ENCODE assay signal across 22 cellular contexts in genomic region chr7:43844662-43845061, GRCh38. TPM values are rescaled to one million over a fixed set of nuclear protein-coding genes. Genes with fewer than 3 reads are reported as not detected.
A peak's percentile ranks its signal among the peaks of the same experiment; 100 is the strongest.
DNase-seq lines count a peak whose midpoint lies in the region; ATAC-seq, FAIRE-seq and TF ChIP-seq lines count a peak whose summit lies in the region.
"Had no signal": no experiment of that assay in that cellular context is flagged by ENCODE, and none has a peak within 500 bp of the region (broad histone marks: within the 10 kb centered on the region; RNA-seq: fewer than 3 reads in every experiment).

No MANE protein-coding gene starts in this region.

- TF ChIP-seq EP300 in HepG2 (IDR thresholded peaks at IDR 0.05; ENCODE audit: low read depth in 2 of 2, low read length in 2 of 2): no peak
- TF ChIP-seq EP300 in HepG2 (CRISPR knock-in tag; IDR thresholded peaks at IDR 0.05; ENCODE audit: borderline replicate concordance): no peak

- H3K27ac Mint-ChIP-seq in activated CD8-positive, alpha-beta T cell treated with anti-CD3 and anti-CD28 coated beads for 36 hours: no peak overlapping the region
- H3K27ac Mint-ChIP-seq in activated CD8-positive, alpha-beta T cell treated with anti-CD3 and anti-CD28 coated beads, Interleukin-2, amount 10 ng/mL, durations not matched to agents 7 days and 5 days: no peak overlapping the region
- H3K27ac Mint-ChIP-seq in activated T-helper 17 cell treated with anti-CD3 and anti-CD28 coated beads, Interleukin-2, amount 50 U/mL, for 72 hours: no peak overlapping the region
- no peak overlapping the region for H3K27ac Mint-ChIP-seq in stimulated activated effector memory CD8-positive, alpha-beta T cell treated with anti-CD3 and anti-CD28 coated beads, Interleukin-12 subunit alpha, Interleukin-12 subunit beta, amount 100 ng/mL, for 72 hours
- H3K27ac Mint-ChIP-seq: CD4-positive, alpha-beta T cell had no signal

- POLR2A ChIA-PET in activated CD8-positive, alpha-beta T cell treated with anti-CD3 and anti-CD28 coated beads for 36 hours (lab: Charles Lee): interaction anchor here (1.0 kb wide), 1 partner anchor 261 kb away, joined by 3 read pairs; no protein-coding TSS in a partner anchor
- POLR2A ChIA-PET in activated CD8-positive, alpha-beta T cell treated with anti-CD3 and anti-CD28 coated beads, Interleukin-2, amount 10 ng/mL, durations not matched to agents 7 days and 5 days (lab: Charles Lee): interaction anchor here (1.2 kb wide), 1 partner anchor 25 kb away, joined by 4 read pairs; the partner anchor contains the start of gene MRPS24
- POLR2A ChIA-PET in HepG2 (lab: Yijun Ruan, JAX): no interaction called here

- in situ Hi-C loops in HepG2 (cut with HindIII; ENCODE audit: extremely low pct_ligation_motif_present, low pct_unique_long_range_greater_than_20kb): loop anchor here (25.0 kb wide), 1 partner anchor 382 kb away; no protein-coding TSS in a partner anchor

- no peak overlapping the region for H3K4me3 Mint-ChIP-seq in activated CD8-positive, alpha-beta T cell treated with anti-CD3 and anti-CD28 coated beads for 36 hours
- H3K4me3 Mint-ChIP-seq in activated CD8-positive, alpha-beta T cell treated with anti-CD3 and anti-CD28 coated beads, Interleukin-2, amount 10 ng/mL, durations not matched to agents 7 days and 5 days: no peak overlapping the region
- no peak overlapping the region for H3K4me3 Mint-ChIP-seq in activated T-helper 17 cell treated with anti-CD3 and anti-CD28 coated beads, Interleukin-2, amount 50 U/mL, for 72 hours
- H3K4me3 Mint-ChIP-seq in stimulated activated effector memory CD8-positive, alpha-beta T cell treated with anti-CD3 and anti-CD28 coated beads, Interleukin-12 subunit alpha, Interleukin-12 subunit beta, amount 100 ng/mL, for 72 hours: no peak overlapping the region
- H3K4me3 Mint-ChIP-seq: CD4-positive, alpha-beta T cell; CD8-positive, alpha-beta memory T cell had no signal

- H3K4me2 ChIP-seq in HepG2 (ENCODE audit: low read depth, low read length): no peak overlapping the region

- H3K36me3 ChIP-seq in HepG2 (replicated peaks in 1 of 2; ENCODE audit: control insufficient read depth in 1 of 2, insufficient read depth in 2 of 2, low read length in 2 of 2) (no peaks in the 10 kb centered on the region), right lobe of liver (no peaks in the 10 kb centered on the region)

- H3K9me3 ChIP-seq in HepG2 (ENCODE audit: low read length) (no peaks in the 10 kb centered on the region), right lobe of liver (no peaks in the 10 kb centered on the region)

- peak; percentile 20 for ATAC-seq in activated CD8-positive, alpha-beta T cell treated with anti-CD3 and anti-CD28 coated beads for 36 hours
- ATAC-seq in activated CD8-positive, alpha-beta T cell treated with anti-CD3 and anti-CD28 coated beads, Interleukin-2, amount 10 ng/mL, durations not matched to agents 7 days and 5 days: no peak
- ATAC-seq in HepG2 (no peak), right lobe of liver (no peak)
- peak; percentile 67 for ATAC-seq in activated T-helper 17 cell treated with anti-CD3 and anti-CD28 coated beads, Interleukin-2, amount 50 U/mL, for 72 hours (replicated peaks)
- ATAC-seq in stimulated activated effector memory CD8-positive, alpha-beta T cell treated with anti-CD3 and anti-CD28 coated beads, Interleukin-12 subunit alpha, Interleukin-12 subunit beta, amount 100 ng/mL, for 72 hours: peak; percentile 43
- ATAC-seq: GM12878 had no signal

- DNase-seq in activated CD8-positive, alpha-beta T cell treated with anti-CD3 and anti-CD28 coated beads for 36 hours: no peak
- DNase-seq in activated CD8-positive, alpha-beta T cell treated with anti-CD3 and anti-CD28 coated beads, Interleukin-2, amount 10 ng/mL, durations not matched to agents 7 days and 5 days: no peak
- DNase-seq in HepG2 (ENCODE audit: low spot score) (no peak), right lobe of liver (no peak), CD1c-positive myeloid dendritic cell (ENCODE audit: extremely low spot score) (no peak)
- DNase-seq in stimulated activated effector memory CD8-positive, alpha-beta T cell treated with anti-CD3 and anti-CD28 coated beads, Interleukin-12 subunit alpha, Interleukin-12 subunit beta, amount 100 ng/mL, for 72 hours (ENCODE audit: low spot score in 2 of 2): no peak
- DNase-seq: 8988T; CD4-positive, alpha-beta T cell; CD8-positive, alpha-beta memory T cell; DMS 273 treated with DMSO at 0.1 percent for 48 hours; DMS79; EL; GDM1; H7; HCEC 1CT had no signal

- H3K27me3 ChIP-seq in HepG2 (ENCODE audit: control insufficient read depth in 1 of 2, insufficient read depth in 2 of 2, low read length in 2 of 2) (no peaks in the 10 kb centered on the region), right lobe of liver (no peaks in the 10 kb centered on the region)

- H3K9ac ChIP-seq in HepG2 (ENCODE audit: insufficient read depth, low read depth, low read length): no peak overlapping the region
- H3K9ac ChIP-seq: GM23248 had no signal

- 7% methylated on average over 2 of the region's 2 CpGs for WGBS in HepG2 (ENCODE audit: low lambda C conversion rate)
- whole genome bisulfite sequencing in right lobe of liver (ENCODE audit: insufficient coverage, low coverage, low lambda C conversion rate, missing lambda C conversion rate): 59% methylated on average over 2 of the region's 2 CpGs

- no TSS peak for BruUV-seq in HepG2 (replicated peaks; lab: Mats Ljungman, UMichigan)

- no peaks in the 10 kb centered on the region for H3K79me2 ChIP-seq in HepG2 (ENCODE audit: insufficient read depth, low read length)

- TF ChIP-seq POLR2A in HepG2 (IDR thresholded peaks at IDR 0.05; ENCODE audit: insufficient read depth in 1 of 2, low read depth in 2 of 2, low read length in 2 of 2) (no peak), right lobe of liver (IDR thresholded peaks at IDR 0.05) (no peak)

- H4K20me1 ChIP-seq in HepG2 (ENCODE audit: insufficient read depth, low read length): no peaks in the 10 kb centered on the region

- H3K4me1 Mint-ChIP-seq in activated CD8-positive, alpha-beta T cell treated with anti-CD3 and anti-CD28 coated beads for 36 hours (ENCODE audit: low read depth): no peaks in the 10 kb centered on the region
- no peaks in the 10 kb centered on the region for H3K4me1 Mint-ChIP-seq in activated CD8-positive, alpha-beta T cell treated with anti-CD3 and anti-CD28 coated beads, Interleukin-2, amount 10 ng/mL, durations not matched to agents 7 days and 5 days (ENCODE audit: low read depth)
- H3K4me1 Mint-ChIP-seq in activated T-helper 17 cell treated with anti-CD3 and anti-CD28 coated beads, Interleukin-2, amount 50 U/mL, for 72 hours: no peaks in the 10 kb centered on the region
- H3K4me1 Mint-ChIP-seq in stimulated activated effector memory CD8-positive, alpha-beta T cell treated with anti-CD3 and anti-CD28 coated beads, Interleukin-12 subunit alpha, Interleukin-12 subunit beta, amount 100 ng/mL, for 72 hours: no peaks in the 10 kb centered on the region
- H3K4me1 Mint-ChIP-seq: CD8-positive, alpha-beta memory T cell had no signal

- no peaks in the 10 kb centered on the region for H3K4me1 ChIP-seq in HepG2 (ENCODE audit: insufficient read depth, low read length)
- H3K4me1 ChIP-seq in right lobe of liver: no peaks in the 10 kb centered on the region

- H3K27me3 Mint-ChIP-seq in activated CD8-positive, alpha-beta T cell treated with anti-CD3 and anti-CD28 coated beads for 36 hours: peaks cover 1% of the 10 kb centered on the region
- peaks cover 9% of the 10 kb centered on the region for H3K27me3 Mint-ChIP-seq in activated CD8-positive, alpha-beta T cell treated with anti-CD3 and anti-CD28 coated beads, Interleukin-2, amount 10 ng/mL, durations not matched to agents 7 days and 5 days (ENCODE audit: low read depth)
- H3K27me3 Mint-ChIP-seq in activated T-helper 17 cell treated with anti-CD3 and anti-CD28 coated beads, Interleukin-2, amount 50 U/mL, for 72 hours: peaks cover 4% of the 10 kb centered on the region

- H3K9me3 Mint-ChIP-seq in activated CD8-positive, alpha-beta T cell treated with anti-CD3 and anti-CD28 coated beads for 36 hours: no peaks in the 10 kb centered on the region
- H3K9me3 Mint-ChIP-seq in activated CD8-positive, alpha-beta T cell treated with anti-CD3 and anti-CD28 coated beads, Interleukin-2, amount 10 ng/mL, durations not matched to agents 7 days and 5 days (ENCODE audit: insufficient read depth): no peaks in the 10 kb centered on the region
- H3K9me3 Mint-ChIP-seq in activated T-helper 17 cell treated with anti-CD3 and anti-CD28 coated beads, Interleukin-2, amount 50 U/mL, for 72 hours: no peaks in the 10 kb centered on the region
- H3K9me3 Mint-ChIP-seq in stimulated activated effector memory CD8-positive, alpha-beta T cell treated with anti-CD3 and anti-CD28 coated beads, Interleukin-12 subunit alpha, Interleukin-12 subunit beta, amount 100 ng/mL, for 72 hours: no peaks in the 10 kb centered on the region
- H3K9me3 Mint-ChIP-seq: CD4-positive, alpha-beta T cell; CD8-positive, alpha-beta memory T cell had no signal

- no peak overlapping the region for H3K4me3 ChIP-seq in HepG2 (replicated peaks in 1 of 3; ENCODE audit: insufficient read depth in 1 of 3, low read depth in 2 of 3, low read length in 3 of 3)
- H3K4me3 ChIP-seq in right lobe of liver: no peak overlapping the region
- H3K4me3 ChIP-seq: GM12878, GM23248 had no signal

- no peak for TF ChIP-seq CTCF in activated CD8-positive, alpha-beta T cell treated with anti-CD3 and anti-CD28 coated beads for 36 hours (IDR thresholded peaks at IDR 0.05)
- no peak for TF ChIP-seq CTCF in HepG2 (CRISPR knock-in tag; IDR thresholded peaks at IDR 0.05)
- no peak for TF ChIP-seq CTCF in right lobe of liver (IDR thresholded peaks at IDR 0.05)

- no peak overlapping the region for H2AFZ ChIP-seq in HepG2 (ENCODE audit: low read length)
- H2AFZ ChIP-seq: GM23248 had no signal

- CTCF ChIA-PET in activated CD8-positive, alpha-beta T cell treated with anti-CD3 and anti-CD28 coated beads for 36 hours (lab: Charles Lee): interaction anchor here (0.7 to 4.0 kb wide), 5 partner anchors 10 to 262 kb away, joined by 3 to 20 read pairs (median 3); partner anchors contain the start of gene STK17A
- CTCF ChIA-PET in activated CD8-positive, alpha-beta T cell treated with anti-CD3 and anti-CD28 coated beads, Interleukin-2, amount 10 ng/mL, durations not matched to agents 7 days and 5 days (lab: Charles Lee): interaction anchor here (0.8 to 3.1 kb wide), 3 partner anchors 20 to 262 kb away, joined by 3 to 17 read pairs (median 3); partner anchors contain the start of gene STK17A
- CTCF ChIA-PET in HepG2 (lab: Yijun Ruan, JAX; ENCODE audit: low intra/inter-chr PET ratio, low total read pairs): no interaction called here

- H3K27ac ChIP-seq in HepG2 (ENCODE audit: extremely low read length, insufficient read depth, low read length): no peak overlapping the region
- no peak overlapping the region for H3K27ac ChIP-seq in right lobe of liver
- H3K27ac ChIP-seq: C4-2B, GM23248 had no signal

- intact Hi-C loops in activated CD8-positive, alpha-beta T cell treated with anti-CD3 and anti-CD28 coated beads for 36 hours (cut with micrococcal nuclease): no loop called here
- intact Hi-C loops in HepG2 (cut with micrococcal nuclease; ENCODE audit: unreplicated experiment) (no loop called here), right lobe of liver (cut with DNase I) (loop anchor here in 1 of 2 donors (10.0 kb wide), 1 partner anchor 260 kb away; the partner anchor contains the start of gene STK17A)

- no peak for FAIRE-seq in HepG2 (lab: Jason Lieb, UNC)
- FAIRE-seq: D721Med, GM12878, GM19239, H1 had no signal

- H3K36me3 Mint-ChIP-seq in activated CD8-positive, alpha-beta T cell treated with anti-CD3 and anti-CD28 coated beads for 36 hours (ENCODE audit: low read depth): no peaks in the 10 kb centered on the region
- no peaks in the 10 kb centered on the region for H3K36me3 Mint-ChIP-seq in activated CD8-positive, alpha-beta T cell treated with anti-CD3 and anti-CD28 coated beads, Interleukin-2, amount 10 ng/mL, durations not matched to agents 7 days and 5 days (ENCODE audit: low read depth)
- H3K36me3 Mint-ChIP-seq in activated T-helper 17 cell treated with anti-CD3 and anti-CD28 coated beads, Interleukin-2, amount 50 U/mL, for 72 hours (ENCODE audit: low read depth): no peaks in the 10 kb centered on the region
- H3K36me3 Mint-ChIP-seq in stimulated activated effector memory CD8-positive, alpha-beta T cell treated with anti-CD3 and anti-CD28 coated beads, Interleukin-12 subunit alpha, Interleukin-12 subunit beta, amount 100 ng/mL, for 72 hours: no peaks in the 10 kb centered on the region
- H3K36me3 Mint-ChIP-seq: CD8-positive, alpha-beta memory T cell had no signal

- TF ChIP-seq RAD21 in HepG2 (CRISPR knock-in tag; IDR thresholded peaks at IDR 0.05): no peak

RNA-seq across cellular contexts. Expression of gene MRPS24, which starts 24.7 kb away (rescaled TPM):
- 100 to 1,000 TPM; 127 to 130 TPM for total RNA-seq in activated CD8-positive, alpha-beta T cell treated with anti-CD3 and anti-CD28 coated beads for 36 hours
- total RNA-seq in activated CD8-positive, alpha-beta T cell treated with anti-CD3 and anti-CD28 coated beads, Interleukin-2, amount 10 ng/mL, durations not matched to agents 7 days and 5 days: 10 to 100 TPM; 88.5 to 91.3 TPM
- total RNA-seq in HepG2 (2016; rRNA removed; fragmentation: Illumina TruSeq; extraction: Trizol) (135 and 143 TPM in 2 replicates), right lobe of liver (10 to 100 TPM; 45.2 to 83.4 (median 66.7) TPM)
- 121 and 142 TPM in 2 replicates for total RNA-seq in HepG2 (2016; cell fraction: cytosol; rRNA removed; fragmentation: Illumina TruSeq; extraction: Trizol; ENCODE audit: low read depth)
- total RNA-seq in HepG2 (2016; cell fraction: insoluble cytoplasmic fraction; rRNA removed; fragmentation: Illumina TruSeq; extraction: Trizol): 140 and 157 TPM in 2 replicates
- 117 and 135 TPM in 2 replicates for total RNA-seq in HepG2 (2016; cell fraction: membrane; rRNA removed; fragmentation: Illumina TruSeq; extraction: Trizol)
- 60.4 and 60.7 TPM in 2 replicates for total RNA-seq in HepG2 (2016; cell fraction: nucleus; rRNA removed; fragmentation: Illumina TruSeq; extraction: Trizol)
- 153 and 162 TPM in 2 replicates for polyA plus RNA-seq in HepG2 (2011; rRNA removed)
- 180 and 315 TPM in 2 replicates for polyA plus RNA-seq in HepG2 (2011; cell fraction: cytosol; rRNA removed)
- polyA plus RNA-seq in HepG2 (2011; cell fraction: nucleus; rRNA removed): 97.9 and 112 TPM in 2 replicates
- polyA plus RNA-seq in HepG2 (2012): 131 and 143 TPM in 2 replicates
- polyA plus RNA-seq in HepG2 (2016; cell fraction: cytosol; fragmentation: Illumina TruSeq; extraction: Trizol; ENCODE audit: low read depth): 161 and 177 TPM in 2 replicates
- 160 and 176 TPM in 2 replicates for polyA plus RNA-seq in HepG2 (2016; cell fraction: insoluble cytoplasmic fraction; fragmentation: Illumina TruSeq; extraction: Trizol; ENCODE audit: low read depth)
- 136 TPM in 2 replicates for polyA plus RNA-seq in HepG2 (2016; cell fraction: membrane; fragmentation: Illumina TruSeq; extraction: Trizol; ENCODE audit: low read depth)
- polyA plus RNA-seq in HepG2 (2016; cell fraction: nucleus; fragmentation: Illumina TruSeq; extraction: Trizol; ENCODE audit: insufficient read depth, low read depth): 98.7 and 110 TPM in 2 replicates
- polyA minus RNA-seq in HepG2 (2011; rRNA and poly(A)+ RNA removed; ENCODE audit: low replicate concordance): 157 and 159 TPM in 2 replicates
- 50.6 and 68.1 TPM in 2 replicates for polyA minus RNA-seq in HepG2 (2011; cell fraction: cytosol; rRNA and poly(A)+ RNA removed)
- 22.4 TPM in 2 replicates for polyA minus RNA-seq in HepG2 (2011; cell fraction: nucleus; rRNA and poly(A)+ RNA removed)
- total RNA-seq in activated T-helper 17 cell treated with anti-CD3 and anti-CD28 coated beads, Interleukin-2, amount 50 U/mL, for 72 hours: 100 to 1,000 TPM in 1 of 2 donors, 10 to 100 TPM in 1; 68.0 to 113 TPM

Comparison
In these comparisons a context has a peak if more than half of its experiments do, and no peak if none do; other contexts are left out.
1. ATAC-seq: peak in activated CD8-positive, alpha-beta T cell treated with anti-CD3 and anti-CD28 coated beads for 36 hours (single experiment), activated T-helper 17 cell treated with anti-CD3 and anti-CD28 coated beads, Interleukin-2, amount 50 U/mL, for 72 hours (single experiment) and stimulated activated effector memory CD8-positive, alpha-beta T cell treated with anti-CD3 and anti-CD28 coated beads, Interleukin-12 subunit alpha, Interleukin-12 subunit beta, amount 100 ng/mL, for 72 hours (single experiment); none in activated CD8-positive, alpha-beta T cell treated with anti-CD3 and anti-CD28 coated beads, Interleukin-2, amount 10 ng/mL, durations not matched to agents 7 days and 5 days (single experiment), HepG2 (single experiment) and right lobe of liver (0 of 4).